ENCODE assay signal across 29 cellular contexts in genomic region chr2:216923706-216924105, GRCh38.
"Had no signal": no experiment of that assay in that cellular context is flagged by ENCODE, and none has a peak within 500 bp of the region (broad histone marks: within the 10 kb centered on the region; RNA-seq: fewer than 3 reads in every experiment).

No MANE protein-coding gene starts in this region.

- H3K36me3 ChIP-seq: stomach, suprapubic skin, thoracic aorta, thyroid gland, tibial artery, tibial nerve, transverse colon, upper lobe of left lung, upper lobe of right lung, uterus, vagina had no signal

- H3K4me1 Mint-ChIP-seq: stimulated activated effector memory CD8-positive, alpha-beta T cell treated with anti-CD3 and anti-CD28 coated beads, Interleukin-12 subunit alpha, Interleukin-12 subunit beta, amount 100 ng/mL, for 72 hours; stimulated activated memory B cell treated with anti-CD40 and anti-IgM and Interleukin-4, amounts not matched to agents 10 μg/mL and 1 μg/mL and 100 μg/mL, for 72 hours; stimulated activated naive B cell treated with anti-CD40 and anti-IgM and Interleukin-4, amounts not matched to agents 10 μg/mL and 1 μg/mL and 100 μg/mL, for 72 hours; stimulated activated naive CD8-positive, alpha-beta T cell treated with anti-CD3 and anti-CD28 coated beads, Interleukin-15, amount 100 ng/mL, for 72 hours had no signal

- H3K9me3 Mint-ChIP-seq: stimulated activated memory B cell treated with anti-CD40 and anti-IgM and Interleukin-4, amounts not matched to agents 10 μg/mL and 1 μg/mL and 100 μg/mL, for 72 hours; stimulated activated naive CD8-positive, alpha-beta T cell treated with anti-CD3 and anti-CD28 coated beads, Interleukin-15, amount 100 ng/mL, for 72 hours; type B pancreatic cell had no signal

- H3K4me3 Mint-ChIP-seq: stimulated activated effector memory CD8-positive, alpha-beta T cell treated with anti-CD3 and anti-CD28 coated beads, Interleukin-12 subunit alpha, Interleukin-12 subunit beta, amount 100 ng/mL, for 72 hours; stimulated activated memory B cell treated with anti-CD40 and anti-IgM and Interleukin-4, amounts not matched to agents 10 μg/mL and 1 μg/mL and 100 μg/mL, for 72 hours; stimulated activated naive B cell treated with anti-CD40 and anti-IgM and Interleukin-4, amounts not matched to agents 10 μg/mL and 1 μg/mL and 100 μg/mL, for 72 hours; stimulated activated naive CD8-positive, alpha-beta T cell treated with anti-CD3 and anti-CD28 coated beads, Interleukin-15, amount 100 ng/mL, for 72 hours; stimulated activated naive CD8-positive, alpha-beta T cell treated with anti-CD3 and anti-CD28 coated beads, Interleukin-15, Interleukin-2, amounts not matched to agents 100 ng/mL and 50 ng/mL, for 24 hours; type B pancreatic cell had no signal

- H3K27me3 ChIP-seq: stomach, suprapubic skin, testis, thyroid gland, tibial artery, tibial nerve, transverse colon, upper lobe of left lung, upper lobe of right lung, uterus, vagina had no signal

- H3K4me1 ChIP-seq: stomach, suprapubic skin, testis, thyroid gland, tibial artery, transverse colon, upper lobe of left lung, upper lobe of right lung, uterus, vagina had no signal

- H3K4me3 ChIP-seq: stomach, suprapubic skin, testis, thoracic aorta, thyroid gland, tibial artery, tibial nerve, transverse colon, upper lobe of left lung, upper lobe of right lung, uterus, vagina had no signal

- FAIRE-seq: urothelium cell line had no signal

- H3K9me3 ChIP-seq: stomach, suprapubic skin, testis, thoracic aorta, thyroid gland, tibial artery, tibial nerve, transverse colon, upper lobe of left lung, upper lobe of right lung, uterus, vagina had no signal

- H3K36me3 Mint-ChIP-seq: stimulated activated effector memory CD8-positive, alpha-beta T cell treated with anti-CD3 and anti-CD28 coated beads, Interleukin-12 subunit alpha, Interleukin-12 subunit beta, amount 100 ng/mL, for 72 hours; stimulated activated memory B cell treated with anti-CD40 and anti-IgM and Interleukin-4, amounts not matched to agents 10 μg/mL and 1 μg/mL and 100 μg/mL, for 72 hours; stimulated activated naive B cell treated with anti-CD40 and anti-IgM and Interleukin-4, amounts not matched to agents 10 μg/mL and 1 μg/mL and 100 μg/mL, for 72 hours; type B pancreatic cell had no signal

- H3K27ac ChIP-seq: stomach, suprapubic skin, testis, thoracic aorta, thyroid gland, tibial artery, tibial nerve, transverse colon, upper lobe of left lung, upper lobe of right lung, uterus, vagina had no signal

- H3K27ac Mint-ChIP-seq: stimulated activated effector memory CD8-positive, alpha-beta T cell treated with anti-CD3 and anti-CD28 coated beads, Interleukin-12 subunit alpha, Interleukin-12 subunit beta, amount 100 ng/mL, for 72 hours; stimulated activated memory B cell treated with anti-CD40 and anti-IgM and Interleukin-4, amounts not matched to agents 10 μg/mL and 1 μg/mL and 100 μg/mL, for 72 hours; stimulated activated naive B cell treated with anti-CD40 and anti-IgM and Interleukin-4, amounts not matched to agents 10 μg/mL and 1 μg/mL and 100 μg/mL, for 72 hours; stimulated activated naive CD8-positive, alpha-beta T cell treated with anti-CD3 and anti-CD28 coated beads, Interleukin-15, amount 100 ng/mL, for 72 hours; stimulated activated naive CD8-positive, alpha-beta T cell treated with anti-CD3 and anti-CD28 coated beads, Interleukin-15, Interleukin-2, amounts not matched to agents 100 ng/mL and 50 ng/mL, for 24 hours; type B pancreatic cell had no signal

- DNase-seq: stimulated activated CD4-positive, alpha-beta T cell treated with anti-CD3 and anti-CD28 coated beads, Interleukin-2, amount 100 ng/mL, for 48 hours; stimulated activated CD4-positive, alpha-beta T cell treated with anti-CD3 and anti-CD28 coated beads, Interleukin-4, amount 100 ng/mL, for 1 hour; stimulated activated CD4-positive, alpha-beta T cell treated with anti-CD3 and anti-CD28 coated beads, Interleukin-4, amount 100 ng/mL, for 24 hours; stimulated activated CD4-positive, alpha-beta T cell treated with anti-CD3 and anti-CD28 coated beads, Interleukin-4, amount 100 ng/mL, for 4 hours; stimulated activated CD8-positive, alpha-beta memory T cell treated with anti-CD3 and anti-CD28 coated beads, Interleukin-4, amount 100 ng/mL, for 48 hours; stimulated activated naive B cell treated with anti-CD40 and anti-IgM and Interleukin-4, amounts not matched to agents 10 μg/mL and 1 μg/mL and 100 μg/mL, for 72 hours; stimulated activated naive CD4-positive, alpha-beta T cell; stimulated activated naive CD4-positive, alpha-beta T cell treated with Interleukin-2 at 50 U/mL for 16 hours; stimulated activated naive CD8-positive, alpha-beta T cell treated with anti-CD3 and anti-CD28 coated beads, Interleukin-15, amount 100 ng/mL, for 72 hours; stimulated activated naive CD8-positive, alpha-beta T cell treated with anti-CD3 and anti-CD28 coated beads, Interleukin-15, Interleukin-2, amounts not matched to agents 100 U/mL and 50 U/mL, for 24 hours; stomach; substantia nigra; testis; thyroid gland; tibial artery; transverse colon; trophoblast cell; upper lobe of left lung; upper lobe of right lung; uterus had no signal
